In the genomic region with DNA sequence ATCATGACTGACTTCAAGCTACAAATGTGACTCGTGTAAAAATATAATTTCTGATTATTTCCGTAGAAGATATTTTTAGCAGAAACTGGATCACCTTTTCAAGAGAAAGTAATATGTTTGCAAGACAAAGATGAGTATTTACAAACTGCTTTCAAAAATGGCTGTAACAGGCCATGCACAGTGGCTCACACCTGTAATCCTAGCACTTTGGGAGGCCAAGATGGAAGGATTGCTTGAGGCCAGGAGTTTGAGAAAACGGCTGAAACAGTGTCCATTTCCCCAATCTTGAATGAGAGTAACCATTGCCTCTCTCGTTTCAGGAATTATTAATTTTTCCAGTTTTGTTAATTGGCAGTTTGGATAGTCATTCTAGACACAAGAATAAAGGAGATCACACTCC, we compare ENCODE assay signal across 10 cellular contexts. TPM values are rescaled to one million over a fixed set of nuclear protein-coding genes. Genes with fewer than 3 reads are reported as not detected.
"Had no signal": no experiment of that assay in that cellular context is flagged by ENCODE, and none has a peak within 500 bp of the region (broad histone marks: within the 10 kb centered on the region; RNA-seq: fewer than 3 reads in every experiment).

No MANE protein-coding gene starts in this region.

- H3K36me3 ChIP-seq: HAP-1 had no signal

- DNase-seq: GM23248, GOT3, H7, HFFc6, IMR-90, KBM-7 had no signal

- H3K4me3 Mint-ChIP-seq: HFFc6 had no signal

- H2AFZ ChIP-seq: GM23248 had no signal

- ATAC-seq: HCT116 had no signal

- H3K9me3 Mint-ChIP-seq: HFFc6 had no signal

- H3K27ac ChIP-seq: GM23248 had no signal

- H3K9me3 ChIP-seq: HAP-1 had no signal

- H3K9ac ChIP-seq: GM23248 had no signal

- H3K4me3 ChIP-seq: GM23248, HAP-1 had no signal

- H3K27ac Mint-ChIP-seq: HFFc6 had no signal

RNA-seq across cellular contexts. Expression of gene SIGLEC6, which starts 36.1 kb away (rescaled TPM):
- total RNA-seq: GM23248, H4, H7, HFFc6, HT-29, IMR-90 had no signal
- polyA plus RNA-seq: GM23248, IMR-90 had no signal
